ENCODE assay signal across 1 cellular context in the genomic region with DNA sequence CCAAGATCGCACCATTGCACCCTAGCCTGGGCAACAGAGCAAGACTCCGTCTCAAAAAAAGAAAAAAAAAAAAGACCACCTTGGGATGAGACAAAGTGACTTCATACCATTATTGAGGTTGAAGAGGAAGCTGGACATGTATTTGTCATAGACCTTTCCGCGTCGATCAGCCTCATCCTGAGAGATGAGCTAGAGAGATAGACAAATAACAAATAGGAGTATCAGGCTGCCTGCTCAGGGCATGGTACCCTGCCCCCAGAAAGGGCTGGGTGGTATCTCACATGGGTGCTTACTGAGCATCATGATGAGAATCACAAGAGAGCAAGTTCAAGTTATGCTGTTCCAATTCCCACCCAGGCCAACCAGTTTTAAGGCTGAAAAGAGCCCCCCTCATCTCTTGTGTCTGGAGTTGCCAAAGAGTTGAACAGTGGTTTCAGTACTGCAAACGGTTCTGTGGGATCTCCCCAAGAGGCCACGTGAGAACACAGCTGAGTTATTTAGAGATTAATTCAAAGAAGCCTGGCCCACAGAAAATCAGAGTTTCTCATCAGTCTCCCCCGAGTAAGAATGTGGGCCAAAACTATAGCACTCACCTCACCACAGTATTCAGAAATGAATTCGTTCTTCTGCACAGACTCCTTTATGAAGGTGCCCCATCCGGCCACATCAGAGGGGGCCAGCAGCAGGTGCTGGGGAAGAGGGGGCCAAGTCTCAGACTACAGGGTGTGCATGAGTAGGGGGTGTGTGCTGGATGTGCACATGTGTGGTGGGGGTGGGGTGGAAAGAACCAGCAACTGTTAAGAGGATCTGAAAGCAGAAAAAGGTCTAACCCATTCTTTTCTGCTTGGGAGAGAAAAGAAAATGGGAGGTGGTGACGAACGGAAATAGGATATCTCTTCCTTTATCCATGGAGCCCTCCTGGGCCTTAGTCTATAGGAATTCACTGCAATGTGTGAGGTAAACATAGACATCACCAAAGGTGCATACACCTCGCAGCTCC.
TF ChIP-seq lines count a peak whose summit lies in the region.

No MANE protein-coding gene starts in this region.

TF ChIP-seq in SK-N-SH, 30 proteins besides CTCF, POLR2A, EP300 and RAD21 (continued from another document):
- TF ChIP-seq, protein P1, sequence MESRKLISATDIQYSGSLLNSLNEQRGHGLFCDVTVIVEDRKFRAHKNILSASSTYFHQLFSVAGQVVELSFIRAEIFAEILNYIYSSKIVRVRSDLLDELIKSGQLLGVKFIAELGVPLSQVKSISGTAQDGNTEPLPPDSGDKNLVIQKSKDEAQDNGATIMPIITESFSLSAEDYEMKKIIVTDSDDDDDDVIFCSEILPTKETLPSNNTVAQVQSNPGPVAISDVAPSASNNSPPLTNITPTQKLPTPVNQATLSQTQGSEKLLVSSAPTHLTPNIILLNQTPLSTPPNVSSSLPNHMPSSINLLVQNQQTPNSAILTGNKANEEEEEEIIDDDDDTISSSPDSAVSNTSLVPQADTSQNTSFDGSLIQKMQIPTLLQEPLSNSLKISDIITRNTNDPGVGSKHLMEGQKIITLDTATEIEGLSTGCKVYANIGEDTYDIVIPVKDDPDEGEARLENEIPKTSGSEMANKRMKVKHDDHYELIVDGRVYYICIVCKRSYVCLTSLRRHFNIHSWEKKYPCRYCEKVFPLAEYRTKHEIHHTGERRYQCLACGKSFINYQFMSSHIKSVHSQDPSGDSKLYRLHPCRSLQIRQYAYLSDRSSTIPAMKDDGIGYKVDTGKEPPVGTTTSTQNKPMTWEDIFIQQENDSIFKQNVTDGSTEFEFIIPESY (IDR thresholded peaks at IDR 0.05; ENCODE audit: borderline replicate concordance, low read depth): no peak
- no peak for TF ChIP-seq SIN3A (IDR thresholded peaks at IDR 0.05; ENCODE audit: borderline replicate concordance, low read depth, low read length)
TF ChIP-seq in SK-N-SH: peak in this region for 0.
